In genomic region chr16:11250091-11250785, GRCh38 we compare ENCODE assay signal across 15 cellular contexts. TPM values are rescaled to one million over a fixed set of nuclear protein-coding genes. Genes with fewer than 3 reads are reported as not detected.
A peak's percentile ranks its signal among the peaks of the same experiment; 100 is the strongest.
DNase-seq lines count a peak whose midpoint lies in the region; ATAC-seq lines count a peak whose summit lies in the region.
"Had no signal": no experiment of that assay in that cellular context is flagged by ENCODE, and none has a peak within 500 bp of the region (broad histone marks: within the 10 kb centered on the region; RNA-seq: fewer than 3 reads in every experiment).

No MANE protein-coding gene starts in this region.

- peak overlapping the region; percentile 8 for H3K4me3 Mint-ChIP-seq in stimulated activated naive CD8-positive, alpha-beta T cell treated with anti-CD3 and anti-CD28 coated beads, Interleukin-15, Interleukin-2, amounts not matched to agents 100 ng/mL and 50 ng/mL, for 24 hours
- peak overlapping the region in 1 of 2 donors; percentile 7 for H3K4me3 Mint-ChIP-seq in effector memory CD8-positive, alpha-beta T cell

- peak overlapping the region; percentile 45 for H3K27ac Mint-ChIP-seq in stimulated activated naive CD8-positive, alpha-beta T cell treated with anti-CD3 and anti-CD28 coated beads, Interleukin-15, Interleukin-2, amounts not matched to agents 100 ng/mL and 50 ng/mL, for 24 hours
- peak overlapping the region; percentile 62 to 84 for H3K27ac Mint-ChIP-seq in effector memory CD8-positive, alpha-beta T cell

- ATAC-seq in stimulated activated naive CD8-positive, alpha-beta T cell treated with anti-CD3 and anti-CD28 coated beads, Interleukin-15, Interleukin-2, amounts not matched to agents 100 U/mL and 50 U/mL, for 24 hours = no peak
- no peak for ATAC-seq in effector memory CD8-positive, alpha-beta T cell (replicated peaks)
- ATAC-seq in GM19351 (IDR thresholded peaks at IDR 0.05; ENCODE audit: unreplicated experiment) = no peak
- ATAC-seq in left lobe of liver = no peak
- ATAC-seq: left lung had no signal

- no peak for DNase-seq in stimulated activated naive CD8-positive, alpha-beta T cell treated with anti-CD3 and anti-CD28 coated beads, Interleukin-15, Interleukin-2, amounts not matched to agents 100 U/mL and 50 U/mL, for 24 hours
- DNase-seq in RPMI7951 (ENCODE audit: low read depth) = peak; percentile 67
- DNase-seq in effector memory CD8-positive, alpha-beta T cell = no peak
- no peak for DNase-seq in left lobe of liver (ENCODE audit: low spot score)
- DNase-seq in effector CD4-positive, alpha-beta T cell = no peak
- no peak for DNase-seq in NCI-H226
- DNase-seq: activated effector memory CD4-positive, alpha-beta T cell treated with anti-CD3 and anti-CD28 coated beads, Interleukin-2, amount 50 U/mL, for 16 hours; Caco-2; NCI-H1694 treated with DMSO at 0.1 percent for 48 hours; SW 1271; uterus had no signal

- peaks cover 70% of the 10 kb centered on the region for H3K4me1 Mint-ChIP-seq in stimulated activated naive CD8-positive, alpha-beta T cell treated with anti-CD3 and anti-CD28 coated beads, Interleukin-15, Interleukin-2, amounts not matched to agents 100 ng/mL and 50 ng/mL, for 24 hours (ENCODE audit: low read depth)
- H3K4me1 Mint-ChIP-seq in effector memory CD8-positive, alpha-beta T cell (ENCODE audit: low read depth in 2 of 2) = peaks cover 23 to 30% of the 10 kb centered on the region in 2 donors

- H3K36me3 Mint-ChIP-seq in stimulated activated naive CD8-positive, alpha-beta T cell treated with anti-CD3 and anti-CD28 coated beads, Interleukin-15, Interleukin-2, amounts not matched to agents 100 ng/mL and 50 ng/mL, for 24 hours (ENCODE audit: low read depth) = peaks cover 41% of the 10 kb centered on the region
- peaks cover 72% of the 10 kb centered on the region for H3K36me3 Mint-ChIP-seq in effector memory CD8-positive, alpha-beta T cell (ENCODE audit: insufficient read depth)

- H3K27me3 Mint-ChIP-seq in stimulated activated naive CD8-positive, alpha-beta T cell treated with anti-CD3 and anti-CD28 coated beads, Interleukin-15, Interleukin-2, amounts not matched to agents 100 ng/mL and 50 ng/mL, for 24 hours = no peaks in the 10 kb centered on the region
- H3K27me3 Mint-ChIP-seq in effector memory CD8-positive, alpha-beta T cell = no peaks in the 10 kb centered on the region

- H3K9me3 Mint-ChIP-seq in stimulated activated naive CD8-positive, alpha-beta T cell treated with anti-CD3 and anti-CD28 coated beads, Interleukin-15, Interleukin-2, amounts not matched to agents 100 ng/mL and 50 ng/mL, for 24 hours = no peaks in the 10 kb centered on the region
- H3K9me3 Mint-ChIP-seq in effector memory CD8-positive, alpha-beta T cell = no peaks in the 10 kb centered on the region

RNA-seq across cellular contexts. Expression of gene SOCS1, which starts 5.8 kb away (rescaled TPM):
- 17.1 and 21.2 TPM in 2 replicates for total RNA-seq in RPMI7951 (2014; rRNA removed; shearing (Covaris generic))
- total RNA-seq in left lobe of liver = 0.91 TPM

RNA-seq across cellular contexts. Expression of gene TNP2, which starts 18.9 kb away (rescaled TPM):
- not detected in 2 replicates for total RNA-seq in RPMI7951 (2014; rRNA removed; shearing (Covaris generic))
- not detected for total RNA-seq in left lobe of liver
- total RNA-seq: Caco-2, left lung, prostate gland, uterus had no signal

RNA-seq across cellular contexts. Expression of gene PRM3, which starts 23.2 kb away (rescaled TPM):
- total RNA-seq in RPMI7951 (2014; rRNA removed; shearing (Covaris generic)) = not detected in 2 replicates
- total RNA-seq in left lobe of liver = not detected
- total RNA-seq: Caco-2, left lung, prostate gland, uterus had no signal

RNA-seq across cellular contexts. Expression of gene PRM2, which starts 26.0 kb away (rescaled TPM):
- not detected in 2 replicates for total RNA-seq in RPMI7951 (2014; rRNA removed; shearing (Covaris generic))
- not detected for total RNA-seq in left lobe of liver
- total RNA-seq: Caco-2, left lung, uterus had no signal

RNA-seq across cellular contexts. Expression of gene PRM1, which starts 30.9 kb away (rescaled TPM):
- not detected in 2 replicates for total RNA-seq in RPMI7951 (2014; rRNA removed; shearing (Covaris generic))
- not detected for total RNA-seq in left lobe of liver
- total RNA-seq: Caco-2, left lung, uterus had no signal
